In genomic region chr22:19710769-19711106, GRCh38 we compare ENCODE assay signal across 1 cellular context.
TF ChIP-seq lines count a peak whose summit lies in the region.

No MANE protein-coding gene starts in this region.

TF ChIP-seq in K562, 482 proteins besides CTCF, POLR2A, EP300 and RAD21 (continues in another document):
- TF ChIP-seq PTTG1 (tag; IDR thresholded peaks at IDR 0.05; ENCODE audit: low read depth): no peak
- TF ChIP-seq TCF7 (IDR thresholded peaks at IDR 0.05; ENCODE audit: borderline replicate concordance): no peak
- no peak for TF ChIP-seq RBM39 (optimal IDR thresholded peaks at IDR 0.05; ENCODE audit: low read depth, low read length)
- no peak for TF ChIP-seq ARNT (IDR thresholded peaks at IDR 0.05)
- TF ChIP-seq MCM7 (IDR thresholded peaks at IDR 0.05): 0 out of 4 replicates have a peak, but pooled peaks of 1 of the 2 experiments have one; percentile 22
- no peak for TF ChIP-seq RBM25 (IDR thresholded peaks at IDR 0.05; ENCODE audit: low read depth, low read length, severe bottlenecking)
- no peak for TF ChIP-seq ZNF121 (CRISPR knock-in tag; conservative IDR thresholded peaks at IDR 0.05)
- TF ChIP-seq DIDO1 (tag; IDR thresholded peaks at IDR 0.05; ENCODE audit: low read depth): no peak
- no peak for TF ChIP-seq HMGN3 (IDR thresholded peaks at IDR 0.05; ENCODE audit: borderline replicate concordance, extremely low read depth, insufficient read length, low read depth, low read length)
- peak; percentile 29 for TF ChIP-seq CHD7 (IDR thresholded peaks at IDR 0.05; ENCODE audit: low read depth, low read length)
- peak; percentile 38 for TF ChIP-seq PRDM10 (IDR thresholded peaks at IDR 0.05; ENCODE audit: partially characterized antibody)
- TF ChIP-seq MYC (IDR thresholded peaks at IDR 0.05; ENCODE audit: low read depth, low read length): no peak
- 0 out of 2 replicates have a peak, but pooled peaks have one; percentile 5 for TF ChIP-seq MYC (CRISPR knock-in tag; IDR thresholded peaks at IDR 0.05; ENCODE audit: borderline replicate concordance, low read depth)
- no peak for TF ChIP-seq OTX1 (CRISPR knock-in tag; IDR thresholded peaks at IDR 0.05)
- TF ChIP-seq PML (IDR thresholded peaks at IDR 0.05; ENCODE audit: low read length): no peak
- no peak for TF ChIP-seq MEF2A (IDR thresholded peaks at IDR 0.05; ENCODE audit: control insufficient read depth, low read depth, low read length)
- no peak for TF ChIP-seq ID3 (CRISPR knock-in tag; IDR thresholded peaks at IDR 0.05)
- peak; percentile 19; the same call in 1 of the 2 replicates for TF ChIP-seq ID3 (tag; IDR thresholded peaks at IDR 0.05)
- TF ChIP-seq ATF3 (IDR thresholded peaks at IDR 0.05): no peak
- TF ChIP-seq ATF3 (CRISPR knock-in tag; conservative IDR thresholded peaks at IDR 0.05): 0 out of 2 replicates have a peak, but pooled peaks have one; percentile 5
- TF ChIP-seq CBX2 (IDR thresholded peaks at IDR 0.05; ENCODE audit: insufficient read depth, low read length, poor library complexity, severe bottlenecking): no peak
- 0 out of 6 replicates have a peak, but pooled peaks of 1 of the 3 experiments have one; percentile 12 for TF ChIP-seq ZBTB11 (CRISPR knock-in tag; IDR thresholded peaks at IDR 0.05)
- TF ChIP-seq CTBP1 (IDR thresholded peaks at IDR 0.05; ENCODE audit: borderline replicate concordance): peak; percentile 22; the same call in 1 of the 2 replicates
- TF ChIP-seq LEF1 (IDR thresholded peaks at IDR 0.05): no peak
- no peak for TF ChIP-seq ZNF740 (CRISPR knock-in tag; IDR thresholded peaks at IDR 0.05)
- no peak for TF ChIP-seq ZNF740 (tag; IDR thresholded peaks at IDR 0.05)
- TF ChIP-seq ZNF449 (CRISPR knock-in tag; IDR thresholded peaks at IDR 0.05): no peak
